9 cellular contexts compared by ENCODE assay signal in genomic region chr2:104854507-104855173, GRCh38. TPM values are rescaled to one million over a fixed set of nuclear protein-coding genes. Genes with fewer than 3 reads are reported as not detected.
DNase-seq lines count a peak whose midpoint lies in the region; TF ChIP-seq lines count a peak whose summit lies in the region.
"Had no signal": no experiment of that assay in that cellular context is flagged by ENCODE, and none has a peak within 500 bp of the region (broad histone marks: within the 10 kb centered on the region; RNA-seq: fewer than 3 reads in every experiment).

No MANE protein-coding gene starts in this region.

- in situ Hi-C loops in KBM-7 (cut with MboI; ENCODE audit: low pct_unique_long_range_greater_than_20kb, low sequenced_read_pairs) = loop anchor here (25.0 kb wide), 1 partner anchor 217 kb away; no protein-coding TSS in a partner anchor

- no peak overlapping the region for H3K27ac ChIP-seq in CD8-positive, alpha-beta memory T cell (ENCODE audit: low read depth, low read length)
- H3K27ac ChIP-seq in dorsolateral prefrontal cortex (peak overlapping the region; percentile 77 to 100 (median 99)), neutrophil (no peak overlapping the region), uterus (no peak overlapping the region)

- H3K36me3 ChIP-seq in CD8-positive, alpha-beta memory T cell (ENCODE audit: insufficient read depth, low read length) = no peaks in the 10 kb centered on the region
- H3K36me3 ChIP-seq in neutrophil (no peaks in the 10 kb centered on the region), uterus (no peaks in the 10 kb centered on the region)

- peak overlapping the region; percentile 74 to 93 (median 79) for H3K4me3 Mint-ChIP-seq in CD8-positive, alpha-beta memory T cell

- H3K4me3 ChIP-seq in CD8-positive, alpha-beta memory T cell (ENCODE audit: low read length) = no peak overlapping the region
- peak overlapping the region; percentile 62 to 93 (median 80) for H3K4me3 ChIP-seq in dorsolateral prefrontal cortex
- peak overlapping the region; percentile 22 to 37 for H3K4me3 ChIP-seq in neutrophil (ENCODE audit: low read depth in 1 of 2, low read length in 1 of 2)
- no peak overlapping the region for H3K4me3 ChIP-seq in uterus

- peaks cover 42 to 52% (median 43%) of the 10 kb centered on the region in 3 donors for H3K4me1 Mint-ChIP-seq in CD8-positive, alpha-beta memory T cell

- peaks cover 9 to 29% (median 25%) of the 10 kb centered on the region in 5 donors for H3K9me3 Mint-ChIP-seq in CD8-positive, alpha-beta memory T cell

- POLR2A ChIA-PET in CD8-positive, alpha-beta memory T cell (lab: Charles Lee) = no interaction called here

- H3K27ac Mint-ChIP-seq in CD8-positive, alpha-beta memory T cell = peak overlapping the region in 2 of 8 donors; percentile 49 to 70

- H3K27me3 ChIP-seq in CD8-positive, alpha-beta memory T cell (ENCODE audit: insufficient read depth, low read length, poor library complexity, severe bottlenecking) = peaks cover 56% of the 10 kb centered on the region
- peaks cover 0 to 15% (median 0%) of the 10 kb centered on the region in 45 donors for H3K27me3 ChIP-seq in dorsolateral prefrontal cortex
- H3K27me3 ChIP-seq in neutrophil = peaks cover 95% of the 10 kb centered on the region
- H3K27me3 ChIP-seq in uterus = peaks cover 16 to 76% of the 10 kb centered on the region in 2 donors

- H3K27me3 Mint-ChIP-seq in CD8-positive, alpha-beta memory T cell = peaks cover 69 to 76% of the 10 kb centered on the region in 2 donors

- H3K4me1 ChIP-seq in CD8-positive, alpha-beta memory T cell (ENCODE audit: insufficient read depth, low read length) = peaks cover 17% of the 10 kb centered on the region
- H3K4me1 ChIP-seq in neutrophil (ENCODE audit: control insufficient read depth in 1 of 2, insufficient read depth in 1 of 2, low read depth in 1 of 2, low read length in 1 of 2) (peaks cover 21 to 29% of the 10 kb centered on the region in 2 experiments), uterus (peaks cover 0 to 12% of the 10 kb centered on the region in 2 donors)

- H3K9me3 ChIP-seq in CD8-positive, alpha-beta memory T cell (ENCODE audit: low read length) = no peaks in the 10 kb centered on the region
- no peaks in the 10 kb centered on the region for H3K9me3 ChIP-seq in neutrophil
- H3K9me3 ChIP-seq in uterus = no peaks in the 10 kb centered on the region

- intact Hi-C loops in dorsolateral prefrontal cortex (cut with DNase I) (loop anchor here (5.0 kb wide), 3 partner anchors 152 to 422 kb away; no protein-coding TSS in a partner anchor), uterus (cut with DNase I; ENCODE audit: low total_unique reads) (no loop called here)

- TF ChIP-seq CTCF in dorsolateral prefrontal cortex (IDR thresholded peaks at IDR 0.05 in 54 of 56, conservative IDR thresholded peaks at IDR 0.05 in 2 of 56; ENCODE audit: low read depth in 1 of 56, partially characterized antibody in 56 of 56) (no peak), neutrophil (IDR thresholded peaks at IDR 0.05) (no peak), uterus (IDR thresholded peaks at IDR 0.05) (no peak)

- CTCF ChIA-PET in CD8-positive, alpha-beta memory T cell (lab: Charles Lee) = no interaction called here

- peaks cover 0 to 8% (median 0%) of the 10 kb centered on the region in 3 donors for H3K36me3 Mint-ChIP-seq in CD8-positive, alpha-beta memory T cell

- DNase-seq in CD8-positive, alpha-beta memory T cell = no peak
- DNase-seq in KBM-7 (peak; percentile 56), dorsolateral prefrontal cortex (no peak), D341Med (ENCODE audit: low spot score) (no peak), kidney glomerular epithelial cell (lab: John Stamatoyannopoulos, UW) (no peak), uterus (no peak)
- no peak for DNase-seq in stimulated activated CD4-positive, alpha-beta T cell treated with anti-CD3 and anti-CD28 coated beads, Interleukin-1b, Interleukin-23, amount 100 ng/mL, for 48 hours

- TF ChIP-seq POLR2A in uterus (IDR thresholded peaks at IDR 0.05) = no peak

RNA-seq across cellular contexts. Expression of gene POU3F3, which starts 0.7 kb away (rescaled TPM):
- not detected for total RNA-seq in CD8-positive, alpha-beta memory T cell
- polyA plus RNA-seq in CD8-positive, alpha-beta memory T cell = not detected
- total RNA-seq in dorsolateral prefrontal cortex = 100 to 1,000 TPM in 4 of 120 experiments, 10 to 100 TPM in 116; 43.0 to 120 (median 66.2) TPM
- under 1 TPM in 1 of 4 donors, not detected in 3; 0.18 TPM for total RNA-seq in uterus
- polyA plus RNA-seq: keratinocyte had no signal

Comparison
In these comparisons a context has a peak if more than half of its experiments do, and no peak if none do; other contexts are left out.
1. H3K27ac ChIP-seq: peak in dorsolateral prefrontal cortex (59 of 59); none in CD8-positive, alpha-beta memory T cell (single experiment), neutrophil (single experiment) and uterus (0 of 2).
2. H3K4me3 ChIP-seq: peak in dorsolateral prefrontal cortex (59 of 59) and neutrophil (2 of 2); none in CD8-positive, alpha-beta memory T cell (single experiment) and uterus (0 of 2).
3. RNA of gene POU3F3, which starts 0.7 kb away (total RNA-seq): 43.0 to 120 TPM in dorsolateral prefrontal cortex; not detected in CD8-positive, alpha-beta memory T cell and 0.18 TPM in uterus; every median in the first group is over 10 times any median in the second.